Comparison of ENCODE assay signal across 6 cellular contexts in the genomic region with DNA sequence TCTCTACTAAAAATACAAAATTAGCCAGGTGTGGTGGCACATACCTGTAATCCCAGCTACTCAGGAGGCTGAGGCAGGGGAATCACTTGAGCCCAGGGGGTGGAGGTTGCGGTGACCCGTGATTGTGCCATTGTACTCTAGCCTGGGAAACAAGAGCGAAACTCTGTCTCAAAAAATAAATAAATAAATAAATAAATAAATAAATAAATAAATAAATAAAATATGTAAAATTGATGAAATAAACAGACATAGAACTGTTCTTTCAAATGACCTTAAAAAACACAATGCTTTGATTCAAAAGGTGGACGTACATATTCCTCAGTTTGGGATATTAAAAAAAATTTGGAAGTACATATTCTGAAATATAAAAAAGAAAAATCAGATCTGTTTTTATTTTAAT.
DNase-seq lines count a peak whose midpoint lies in the region; ATAC-seq, FAIRE-seq and TF ChIP-seq lines count a peak whose summit lies in the region.
"Not testable (repeated sequence)": the region's sequence is repeated elsewhere in the genome, so short reads cannot be mapped to it uniquely, and the experiment has no call there.

No MANE protein-coding gene starts in this region.

- intact Hi-C loops in kidney (cut with DNase I); pancreas (cut with DNase I): not testable (repeated sequence)

- not testable (repeated sequence) for ATAC-seq in pancreas

- H3K27me3 ChIP-seq in pancreas, result not testable (repeated sequence)

- POLR2A ChIA-PET in HEK293 (lab: Yijun Ruan, JAX), result not testable (repeated sequence)

- CTCF ChIA-PET in HEK293 (lab: Yijun Ruan, JAX), result not testable (repeated sequence)

- not testable (repeated sequence) for H3K9me3 ChIP-seq in HEK293 (ENCODE audit: control insufficient read depth, insufficient read depth, low read depth, low read length); kidney (ENCODE audit: control insufficient read depth in 1 of 2, low read length in 2 of 2); pancreas

- TF ChIP-seq CTCF in HEK293 (tag by site-specific recombination; IDR thresholded peaks at IDR 0.05); kidney (IDR thresholded peaks at IDR 0.05; ENCODE audit: borderline replicate concordance, extremely low read depth, insufficient read depth); pancreas (IDR thresholded peaks at IDR 0.05): not testable (repeated sequence)

- WGBS in pancreas, 2 donors, result 90 to 95% methylated on average over 4 of the region's 4 CpGs

- H3K36me3 ChIP-seq in HEK293 (ENCODE audit: control insufficient read depth in 2 of 2, insufficient read depth in 1 of 2, low read length in 2 of 2); kidney (ENCODE audit: control insufficient read depth in 1 of 2, insufficient read depth in 2 of 2, low read length in 2 of 2); pancreas: not testable (repeated sequence)

- H3K4me3 ChIP-seq in HEK293 (ENCODE audit: low read depth, low read length); kidney (ENCODE audit: low read length in 2 of 2); pancreas: not testable (repeated sequence)

- H3K4me1 ChIP-seq in HEK293 (ENCODE audit: control insufficient read depth, insufficient read depth, low read length); kidney (ENCODE audit: control insufficient read depth in 1 of 2, insufficient read depth in 1 of 2, low read depth in 1 of 2, low read length in 2 of 2); pancreas: not testable (repeated sequence)

- not testable (repeated sequence) for H3K9ac ChIP-seq in kidney (ENCODE audit: low read length in 2 of 2)

- not testable (repeated sequence) for H3K27ac ChIP-seq in HEK293 (ENCODE audit: extremely low read depth, low read depth, low read length); kidney (ENCODE audit: low read depth in 2 of 2, low read length in 2 of 2); pancreas

- DNase-seq in frontal cortex (ENCODE audit: low spot score in 2 of 2); kidney; pancreas: not testable (repeated sequence)

- FAIRE-seq in A204.1 (lab: Jason Lieb, UNC), result peak; percentile 64
- FAIRE-seq in TTC549 (lab: Jason Lieb, UNC), result peak; percentile 69
- peak; percentile 80 for FAIRE-seq in frontal cortex (lab: Jason Lieb, UNC)
- FAIRE-seq in kidney (lab: Jason Lieb, UNC), result peak; percentile 93
- FAIRE-seq in pancreas (lab: Jason Lieb, UNC), result peak; percentile 84

TF ChIP-seq in HEK293, 187 proteins besides CTCF, POLR2A, EP300 and RAD21:
- TF ChIP-seq ZNF555 (tag by site-specific recombination; conservative IDR thresholded peaks at IDR 0.05), result peak; percentile 31
- TF ChIP-seq ZNF623 (tag by site-specific recombination; IDR thresholded peaks at IDR 0.05), result 0 out of 2 replicates have a peak, but pooled peaks have one; percentile 9
- TF ChIP-seq ZBTB8A (tag by site-specific recombination; IDR thresholded peaks at IDR 0.05), result 0 out of 2 replicates have a peak, but pooled peaks have one; percentile 19
- TF ChIP-seq ZNF426 (tag by site-specific recombination; IDR thresholded peaks at IDR 0.05), result peak; percentile 49
- TF ChIP-seq ZNF394 (tag by site-specific recombination; IDR thresholded peaks at IDR 0.05; ENCODE audit: borderline replicate concordance), result peak; percentile 56; the same call in 1 of the 2 replicates
- TF ChIP-seq, protein P1, sequence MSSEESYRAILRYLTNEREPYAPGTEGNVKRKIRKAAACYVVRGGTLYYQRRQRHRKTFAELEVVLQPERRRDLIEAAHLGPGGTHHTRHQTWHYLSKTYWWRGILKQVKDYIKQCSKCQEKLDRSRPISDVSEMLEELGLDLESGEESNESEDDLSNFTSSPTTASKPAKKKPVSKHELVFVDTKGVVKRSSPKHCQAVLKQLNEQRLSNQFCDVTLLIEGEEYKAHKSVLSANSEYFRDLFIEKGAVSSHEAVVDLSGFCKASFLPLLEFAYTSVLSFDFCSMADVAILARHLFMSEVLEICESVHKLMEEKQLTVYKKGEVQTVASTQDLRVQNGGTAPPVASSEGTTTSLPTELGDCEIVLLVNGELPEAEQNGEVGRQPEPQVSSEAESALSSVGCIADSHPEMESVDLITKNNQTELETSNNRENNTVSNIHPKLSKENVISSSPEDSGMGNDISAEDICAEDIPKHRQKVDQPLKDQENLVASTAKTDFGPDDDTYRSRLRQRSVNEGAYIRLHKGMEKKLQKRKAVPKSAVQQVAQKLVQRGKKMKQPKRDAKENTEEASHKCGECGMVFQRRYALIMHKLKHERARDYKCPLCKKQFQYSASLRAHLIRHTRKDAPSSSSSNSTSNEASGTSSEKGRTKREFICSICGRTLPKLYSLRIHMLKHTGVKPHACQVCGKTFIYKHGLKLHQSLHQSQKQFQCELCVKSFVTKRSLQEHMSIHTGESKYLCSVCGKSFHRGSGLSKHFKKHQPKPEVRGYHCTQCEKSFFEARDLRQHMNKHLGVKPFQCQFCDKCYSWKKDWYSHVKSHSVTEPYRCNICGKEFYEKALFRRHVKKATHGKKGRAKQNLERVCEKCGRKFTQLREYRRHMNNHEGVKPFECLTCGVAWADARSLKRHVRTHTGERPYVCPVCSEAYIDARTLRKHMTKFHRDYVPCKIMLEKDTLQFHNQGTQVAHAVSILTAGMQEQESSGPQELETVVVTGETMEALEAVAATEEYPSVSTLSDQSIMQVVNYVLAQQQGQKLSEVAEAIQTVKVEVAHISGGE (tag by site-specific recombination; conservative IDR thresholded peaks at IDR 0.05; ENCODE audit: low read depth), result peak; percentile 66
